11 cellular contexts compared by ENCODE assay signal in genomic region chr18:63907649-63908048, GRCh38.
DNase-seq lines count a peak whose midpoint lies in the region; ATAC-seq and FAIRE-seq lines count a peak whose summit lies in the region.
"Had no signal": no experiment of that assay in that cellular context is flagged by ENCODE, and none has a peak within 500 bp of the region (broad histone marks: within the 10 kb centered on the region; RNA-seq: fewer than 3 reads in every experiment).

TSS of gene SERPINB10 (plus strand) at chr18:63907958. CDS start at chr18:63915511, 7,553 bp downstream.

- FAIRE-seq in GM19239 (lab: Jason Lieb, UNC), result peak; percentile 84
- FAIRE-seq: TTC549 had no signal

- DNase-seq in AG20443 (ENCODE audit: low spot score) (peak; percentile 22), GM19239 (ENCODE audit: insufficient read length, low spot score) (no peak), amygdala (lab: John Stamatoyannopoulos, UW) (no peak), DMS53 treated with DMSO at 0.1 percent for 48 hours (lab: John Stamatoyannopoulos, UW; ENCODE audit: unreplicated experiment) (no peak), hepatic stellate cell (ENCODE audit: low spot score) (no peak)
- DNase-seq in NK-92 treated with Interleukin-12 subunit alpha and Interleukin-12 subunit beta, amount 100 ng/mL, for 24 hours (lab: John Stamatoyannopoulos, UW), result no peak
- DNase-seq: activated T-cell treated with anti-CD3 and anti-CD28 coated beads, Interleukin-2, amount 50 U/mL, for 4 hours; HCEC 1CT had no signal

- ATAC-seq in HG02763 (IDR thresholded peaks at IDR 0.05; ENCODE audit: unreplicated experiment), result peak; percentile 57
- ATAC-seq in HG03565 (IDR thresholded peaks at IDR 0.05; ENCODE audit: unreplicated experiment), result peak; percentile 59
- ATAC-seq: activated T-cell treated with anti-CD3 and anti-CD28 coated beads, Interleukin-2, amount 50 U/mL, for 4 hours had no signal
